Comparison of ENCODE assay signal across 1 cellular context in genomic region chr9:121619989-121620673, GRCh38.
TF ChIP-seq lines count a peak whose summit lies in the region.

No MANE protein-coding gene starts in this region.

TF ChIP-seq in HepG2, 621 proteins besides CTCF, POLR2A, EP300 and RAD21 (continued from another document):
- 0 out of 2 replicates have a peak, but pooled peaks have one; percentile 30 for TF ChIP-seq ZMYM3 (CRISPR knock-in tag; IDR thresholded peaks at IDR 0.05)
- no peak for TF ChIP-seq ZNF142 (CRISPR knock-in tag; IDR thresholded peaks at IDR 0.05)
